In the genomic region with DNA sequence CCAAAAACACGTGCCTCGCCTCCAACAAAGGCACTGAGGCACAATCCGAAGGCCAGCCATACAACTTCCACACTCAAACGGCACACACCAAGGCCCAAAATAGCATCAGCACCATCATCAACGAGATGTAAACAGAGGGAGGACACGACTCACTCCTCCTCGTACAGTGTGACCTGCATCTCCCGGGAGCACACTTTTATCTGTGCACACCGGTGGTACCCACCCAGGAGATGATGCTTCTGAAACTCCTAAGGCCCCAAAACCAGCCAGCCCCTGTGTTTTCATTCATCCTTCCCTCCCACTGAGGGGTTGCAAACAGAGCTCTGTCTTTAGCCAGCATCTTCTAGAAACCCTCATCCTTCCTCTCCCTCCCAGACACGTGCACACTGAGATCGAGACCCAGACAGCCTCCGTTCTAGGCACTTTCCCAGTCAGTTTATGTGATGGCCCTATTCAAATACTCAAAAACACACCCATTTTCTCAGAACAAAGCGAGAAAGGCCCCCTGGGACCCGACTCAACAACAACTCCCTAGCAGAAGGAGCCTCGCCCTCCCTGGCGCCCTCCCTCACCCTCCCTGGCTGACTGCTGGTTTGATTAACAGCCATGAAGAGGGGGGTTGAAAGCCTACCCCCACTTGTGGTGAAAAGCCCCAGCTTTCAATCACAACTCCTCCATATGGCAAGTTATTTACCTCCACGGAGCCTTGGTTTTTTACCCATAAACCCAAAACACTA, we compare ENCODE assay signal across 17 cellular contexts.
DNase-seq lines count a peak whose midpoint lies in the region; ATAC-seq and TF ChIP-seq lines count a peak whose summit lies in the region.
"Had no signal": no experiment of that assay in that cellular context is flagged by ENCODE, and none has a peak within 500 bp of the region (broad histone marks: within the 10 kb centered on the region; RNA-seq: fewer than 3 reads in every experiment).

No MANE protein-coding gene starts in this region.

- H3K4me2 ChIP-seq in BLaER1 treated with 17β-estradiol and CSF1 and Interleukin-3, amounts not matched to agents 10 nM and 100 nM, result peak overlapping the region; percentile 91 to 99 (median 98)
- H3K4me2 ChIP-seq: GM23338 had no signal

- H3K4me3 Mint-ChIP-seq in IgD-negative memory B cell (peak overlapping the region in 3 of 4 donors; percentile 65 to 91 (median 69)), natural killer cell (peak overlapping the region; percentile 61)
- no peak overlapping the region for H3K4me3 Mint-ChIP-seq in activated naive CD8-positive, alpha-beta T cell treated with anti-CD3 and anti-CD28 coated beads, Interleukin-2, amount 50 U/mL, for 24 hours
- H3K4me3 Mint-ChIP-seq: GM23338 had no signal

- H3K27ac ChIP-seq in BLaER1 treated with 17β-estradiol and CSF1 and Interleukin-3, amounts not matched to agents 10 nM and 100 nM, result peak overlapping the region in 10 of 11 experiments; percentile 93 to 100 (median 98); a peak in 21 of 22 replicates
- H3K27ac ChIP-seq: pancreas, SJSA1 had no signal

- no peak for DNase-seq in activated naive CD8-positive, alpha-beta T cell treated with anti-CD3 and anti-CD28 coated beads, Interleukin-2, amount 50 U/mL, for 24 hours
- DNase-seq in natural killer cell (no peak), left lobe of liver (ENCODE audit: low spot score) (no peak), left colon (no peak)
- DNase-seq: cerebellar nuclear complex; GDM1; pancreas; stimulated activated CD4-positive, alpha-beta T cell treated with anti-CD3 and anti-CD28 coated beads, Interleukin-4, amount 100 ng/mL, for 24 hours; transverse colon had no signal

- H3K36me3 Mint-ChIP-seq in IgD-negative memory B cell, result no peaks in the 10 kb centered on the region
- H3K36me3 Mint-ChIP-seq in activated naive CD8-positive, alpha-beta T cell treated with anti-CD3 and anti-CD28 coated beads, Interleukin-2, amount 50 U/mL, for 24 hours (ENCODE audit: low read depth), result no peaks in the 10 kb centered on the region
- H3K36me3 Mint-ChIP-seq in natural killer cell, result no peaks in the 10 kb centered on the region

- H3K27me3 ChIP-seq in BLaER1 treated with 17β-estradiol and CSF1 and Interleukin-3, amounts not matched to agents 10 nM and 100 nM, result no peaks in the 10 kb centered on the region
- H3K27me3 ChIP-seq: pancreas, SJSA1, transverse colon had no signal

- peaks cover 0 to 4% (median 0%) of the 10 kb centered on the region in 11 experiments; a peak in 1 of 22 replicates for H3K36me3 ChIP-seq in BLaER1 treated with 17β-estradiol and CSF1 and Interleukin-3, amounts not matched to agents 10 nM and 100 nM
- H3K36me3 ChIP-seq: pancreas, SJSA1, transverse colon had no signal

- no peak for TF ChIP-seq CTCF in natural killer cell (IDR thresholded peaks at IDR 0.05)

- H4K20me1 ChIP-seq in BLaER1 treated with 17β-estradiol and CSF1 and Interleukin-3, amounts not matched to agents 10 nM and 100 nM, result no peaks in the 10 kb centered on the region

- no peaks in the 10 kb centered on the region for H3K9me3 ChIP-seq in BLaER1 treated with 17β-estradiol and CSF1 and Interleukin-3, amounts not matched to agents 10 nM and 100 nM (replicated peaks in 1 of 11)
- H3K9me3 ChIP-seq: pancreas, SJSA1, transverse colon had no signal

- peaks cover 25 to 29% (median 27%) of the 10 kb centered on the region in 3 donors for H3K4me1 Mint-ChIP-seq in IgD-negative memory B cell
- peaks cover 60% of the 10 kb centered on the region for H3K4me1 Mint-ChIP-seq in activated naive CD8-positive, alpha-beta T cell treated with anti-CD3 and anti-CD28 coated beads, Interleukin-2, amount 50 U/mL, for 24 hours
- peaks cover 54 to 84% of the 10 kb centered on the region in 2 donors for H3K4me1 Mint-ChIP-seq in natural killer cell

- H3K9ac ChIP-seq in BLaER1 treated with 17β-estradiol and CSF1 and Interleukin-3, amounts not matched to agents 10 nM and 100 nM, result peak overlapping the region; percentile 24 to 97 (median 88); a peak in 19 of 22 replicates

- H3K9me3 Mint-ChIP-seq in IgD-negative memory B cell (peaks cover 0 to 2% (median 0%) of the 10 kb centered on the region in 3 donors), natural killer cell (no peaks in the 10 kb centered on the region)
- peaks cover 4% of the 10 kb centered on the region for H3K9me3 Mint-ChIP-seq in activated naive CD8-positive, alpha-beta T cell treated with anti-CD3 and anti-CD28 coated beads, Interleukin-2, amount 50 U/mL, for 24 hours
- H3K9me3 Mint-ChIP-seq: activated T-helper 2 cell treated with anti-CD3 and anti-CD28 coated beads, Interferon-gamma antibody, Interleukin-2, Interleukin-4, amounts not matched to agents 10 μg/mL and 5 μg/mL and 100 μg/mL, durations not matched to agents 14 hours and 24 hours and 36 hours; GM23338 had no signal

- H3K4me3 ChIP-seq in BLaER1 treated with 17β-estradiol and CSF1 and Interleukin-3, amounts not matched to agents 10 nM and 100 nM, result no peak overlapping the region
- H3K4me3 ChIP-seq: GM23338, pancreas, SJSA1, transverse colon had no signal

- ATAC-seq in activated naive CD8-positive, alpha-beta T cell treated with anti-CD3 and anti-CD28 coated beads, Interleukin-2, amount 50 U/mL, for 24 hours, result peak; percentile 26
- ATAC-seq in natural killer cell (no peak), GM18519 (IDR thresholded peaks at IDR 0.05; ENCODE audit: low FRiP score, unreplicated experiment) (no peak), HG02840 (IDR thresholded peaks at IDR 0.05; ENCODE audit: low FRiP score, unreplicated experiment) (no peak), left lobe of liver (no peak), left colon (no peak)
- ATAC-seq: activated CD4-positive, CD25-positive, alpha-beta regulatory T cell treated with anti-CD3 and anti-CD28 coated beads, Interleukin-2, amount 50 U/mL, for 24 hours; GM23338; pancreas had no signal

- intact Hi-C loops in natural killer cell (cut with micrococcal nuclease), result no loop called here
- intact Hi-C loops in left colon (cut with DNase I, micrococcal nuclease), result loop anchor here in 1 of 2 donors (10.0 kb wide), 1 partner anchor 63 kb away; no protein-coding TSS in a partner anchor

- peaks cover 14% of the 10 kb centered on the region for H3K27me3 Mint-ChIP-seq in IgD-negative memory B cell
- peaks cover 4% of the 10 kb centered on the region for H3K27me3 Mint-ChIP-seq in activated naive CD8-positive, alpha-beta T cell treated with anti-CD3 and anti-CD28 coated beads, Interleukin-2, amount 50 U/mL, for 24 hours
- no peaks in the 10 kb centered on the region for H3K27me3 Mint-ChIP-seq in natural killer cell (ENCODE audit: low read depth in 2 of 2)

- H3K4me1 ChIP-seq in BLaER1 treated with 17β-estradiol and CSF1 and Interleukin-3, amounts not matched to agents 10 nM and 100 nM, result peaks cover 98 to 100% (median 99%) of the 10 kb centered on the region in 10 experiments

- H3K27ac Mint-ChIP-seq in IgD-negative memory B cell (peak overlapping the region; percentile 60 to 85 (median 81)), natural killer cell (peak overlapping the region; percentile 99 to 100)
- H3K27ac Mint-ChIP-seq in activated naive CD8-positive, alpha-beta T cell treated with anti-CD3 and anti-CD28 coated beads, Interleukin-2, amount 50 U/mL, for 24 hours, result peak overlapping the region; percentile 26
- H3K27ac Mint-ChIP-seq: activated T-helper 2 cell treated with anti-CD3 and anti-CD28 coated beads, Interferon-gamma antibody, Interleukin-2, Interleukin-4, amounts not matched to agents 10 μg/mL and 5 μg/mL and 100 μg/mL, durations not matched to agents 14 hours and 24 hours and 36 hours; GM23338 had no signal

Comparison
In these comparisons a context has a peak if more than half of its experiments do, and no peak if none do; other contexts are left out.
1. H3K27ac Mint-ChIP-seq: peak in every context shown above with its lines; median percentile 100 in natural killer cell; 81 in IgD-negative memory B cell; 26 in activated naive CD8-positive, alpha-beta T cell treated with anti-CD3 and anti-CD28 coated beads, Interleukin-2, amount 50 U/mL, for 24 hours.